Comparison of ENCODE assay signal across 20 cellular contexts in the genomic region with DNA sequence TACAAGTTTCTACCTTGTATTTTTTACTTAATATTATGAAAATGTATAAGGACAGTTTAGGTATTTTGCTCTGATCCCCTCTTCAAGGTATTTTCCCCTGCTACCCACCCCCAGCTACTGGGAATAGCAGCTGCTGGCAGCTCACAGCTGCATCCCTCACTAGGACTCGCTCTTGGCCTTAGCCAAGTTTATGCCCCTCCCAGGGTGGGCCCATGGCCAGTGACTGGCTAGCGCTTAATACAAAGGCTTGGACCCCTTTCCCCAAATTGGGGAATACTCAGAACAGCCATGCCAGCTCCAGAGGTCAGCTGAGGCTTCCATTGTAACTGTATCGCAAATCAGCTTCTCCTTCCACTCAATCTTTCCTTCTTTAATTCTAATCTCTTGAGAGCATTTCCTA.
"Had no signal": no experiment of that assay in that cellular context is flagged by ENCODE, and none has a peak within 500 bp of the region (broad histone marks: within the 10 kb centered on the region; RNA-seq: fewer than 3 reads in every experiment).

No MANE protein-coding gene starts in this region.

- H3K4me3 ChIP-seq: esophagus muscularis mucosa, gastroesophageal sphincter, left lung, lower lobe of right lung, spleen, tibial artery, upper lobe of left lung, uterus had no signal

- H3K4me1 ChIP-seq: left lung, lower lobe of right lung had no signal

- H3K27ac ChIP-seq: epithelial cell of prostate, esophagus muscularis mucosa, gastroesophageal sphincter, left lung, lower lobe of right lung, spleen, upper lobe of left lung, uterus had no signal

- H3K36me3 ChIP-seq: esophagus muscularis mucosa, gastroesophageal sphincter, left lung, lower lobe of right lung, spleen, tibial artery, upper lobe of left lung, uterus had no signal

- ATAC-seq: effector memory CD8-positive, alpha-beta T cell; gastroesophageal sphincter; left lung; lower lobe of right lung; naive thymus-derived CD8-positive, alpha-beta T cell; stimulated activated memory B cell treated with anti-CD40 and anti-IgM and Interleukin-4, amounts not matched to agents 10 μg/mL and 1 μg/mL and 100 μg/mL, for 72 hours had no signal

- DNase-seq: effector memory CD8-positive, alpha-beta T cell; foreskin fibroblast; glutamatergic neuron; immature natural killer cell; left lung; lower lobe of right lung; naive thymus-derived CD8-positive, alpha-beta T cell; posterior cingulate gyrus; spleen; stimulated activated CD4-positive, alpha-beta T cell treated with anti-CD3 and anti-CD28 coated beads, Interleukin-15, amount 100 ng/mL, for 24 hours; stimulated activated CD4-positive, alpha-beta T cell treated with anti-CD3 and anti-CD28 coated beads, Interleukin-1b, Interleukin-23, amount 100 ng/mL, for 48 hours; stimulated activated CD4-positive, alpha-beta T cell treated with anti-CD3 and anti-CD28 coated beads, Interleukin-4, amount 100 ng/mL, for 24 hours; tibial artery; upper lobe of left lung; uterus had no signal

- H3K27me3 ChIP-seq: esophagus muscularis mucosa, gastroesophageal sphincter, left lung, tibial artery, upper lobe of left lung, uterus had no signal

- FAIRE-seq: keratinocyte had no signal
